11 cellular contexts compared by ENCODE assay signal in genomic region chr19:10694706-10695105, GRCh38. TPM values are rescaled to one million over a fixed set of nuclear protein-coding genes. Genes with fewer than 3 reads are reported as not detected.
DNase-seq lines count a peak whose midpoint lies in the region; ATAC-seq and TF ChIP-seq lines count a peak whose summit lies in the region.
"Had no signal": no experiment of that assay in that cellular context is flagged by ENCODE, and none has a peak within 500 bp of the region (broad histone marks: within the 10 kb centered on the region; RNA-seq: fewer than 3 reads in every experiment).

No MANE protein-coding gene starts in this region.

- H3K4me1 ChIP-seq in GM23338 (ENCODE audit: insufficient read depth) (peaks cover 5% of the 10 kb centered on the region; the same call in 1 of the 2 replicates), mesodermal cell (ENCODE audit: control insufficient read depth, insufficient read depth, low read length, poor library complexity, severe bottlenecking) (peaks cover 4% of the 10 kb centered on the region)

- CTCF ChIA-PET in GM10248 (lab: Yijun Ruan, JAX), result interaction anchor here (1.3 to 10.1 kb wide), 4 partner anchors 50 to 211 kb away, joined by 3 to 161 read pairs (median 6); no protein-coding TSS in a partner anchor

- 77 to 85% methylated on average over 6 to 7 of the region's 9 CpGs for WGBS in mesodermal cell (ENCODE audit: insufficient coverage in 2 of 2), 2 experiments

- peaks cover 34% of the 10 kb centered on the region for H4K20me1 ChIP-seq in GM23338 (replicated peaks; ENCODE audit: insufficient read depth)

- POLR2A ChIA-PET in GM10248 (lab: Yijun Ruan, JAX), result no interaction called here

- H3K36me3 Mint-ChIP-seq in GM23338 (ENCODE audit: low read depth), result peaks cover 34% of the 10 kb centered on the region

- H3K27me3 ChIP-seq in GM23338 (ENCODE audit: insufficient read depth), result no peaks in the 10 kb centered on the region

- no peaks in the 10 kb centered on the region for H3K9me3 ChIP-seq in mesodermal cell (ENCODE audit: control insufficient read depth, low read length)

- peaks cover 4% of the 10 kb centered on the region; the same call in 1 of the 2 replicates for H3K79me2 ChIP-seq in GM23338 (replicated peaks; ENCODE audit: insufficient read depth)

- H3K4me3 ChIP-seq in GM23338 (no peak overlapping the region; the same call in 1 of the 2 replicates), mesodermal cell (ENCODE audit: extremely low read depth, insufficient read depth, low read length, poor library complexity, severe bottlenecking) (no peak overlapping the region)

- H3K27me3 Mint-ChIP-seq in GM23338 (ENCODE audit: insufficient read depth, low read depth, poor library complexity), result peaks cover 32% of the 10 kb centered on the region
- H3K27me3 Mint-ChIP-seq: B cell had no signal

- H3K4me1 Mint-ChIP-seq in GM23338, result peaks cover 20% of the 10 kb centered on the region

- DNase-seq in SHP77 (lab: John Stamatoyannopoulos, UW) (peak; percentile 45 to 64), SHP77 treated with DMSO at 0.1 percent for 48 hours (lab: John Stamatoyannopoulos, UW) (no peak), GM23338 (ENCODE audit: low spot score) (no peak), GM10248 (ENCODE audit: extremely low spot score) (no peak), pons (ENCODE audit: low spot score) (no peak), left ventricle myocardium superior (no peak)
- DNase-seq: NCI-H226 had no signal

- H3K36me3 ChIP-seq in GM23338 (ENCODE audit: insufficient read depth) (peaks cover 25% of the 10 kb centered on the region), mesodermal cell (ENCODE audit: control insufficient read depth, insufficient read depth, low read length) (peaks cover 33% of the 10 kb centered on the region)

- H3K4me2 ChIP-seq in GM23338, result peak overlapping the region; percentile 79

- intact Hi-C loops in left ventricle myocardium superior (cut with micrococcal nuclease), result no loop called here

- TF ChIP-seq CTCF in GM23338 (conservative IDR thresholded peaks at IDR 0.05; ENCODE audit: low read depth in 2 of 2) (no peak), GM10248 (IDR thresholded peaks at IDR 0.05; ENCODE audit: control extremely low read depth, extremely low read depth, low read depth, missing control alignments) (no peak)

- H3F3A ChIP-seq in GM23338 (replicated peaks; ENCODE audit: low read depth), result peaks cover 51% of the 10 kb centered on the region

- peak overlapping the region; percentile 63; the same call in 2 of the 3 replicates for H3K4me3 Mint-ChIP-seq in GM23338

- H3K9me3 Mint-ChIP-seq in GM23338, result no peaks in the 10 kb centered on the region; the same call in none of the 3 replicates

- peak overlapping the region; percentile 89 for H3K27ac ChIP-seq in GM23338 (ENCODE audit: low read depth)
- peak overlapping the region; percentile 57 for H3K27ac ChIP-seq in mesodermal cell (ENCODE audit: low read depth, low read length, severe bottlenecking)
- H3K27ac ChIP-seq: KMS-11 had no signal

- no peaks in the 10 kb centered on the region for H3K9me2 ChIP-seq in GM23338 (ENCODE audit: insufficient read depth)

- ATAC-seq in GM23338 (no peak), SK-N-SH treated with all-trans-retinoic acid at 6 μM for 48 hours (peak; percentile 3), left ventricle myocardium superior (no peak)

- H3K27ac Mint-ChIP-seq in GM23338, result peak overlapping the region; percentile 90

- no peak overlapping the region for H2AFZ ChIP-seq in GM23338

TF ChIP-seq in GM23338, 12 proteins besides CTCF, POLR2A, EP300 and RAD21 (continues in another document):
- no peak for TF ChIP-seq NANOG (IDR thresholded peaks at IDR 0.05; ENCODE audit: borderline replicate concordance)
- TF ChIP-seq EZH2phosphoT487 (IDR thresholded peaks at IDR 0.05; ENCODE audit: unreplicated experiment), result no peak
- no peak for TF ChIP-seq POLR2AphosphoS5 (IDR thresholded peaks at IDR 0.05; ENCODE audit: low read depth)
- TF ChIP-seq ETS1 (IDR thresholded peaks at IDR 0.05), result no peak
- no peak for TF ChIP-seq STAT1 (IDR thresholded peaks at IDR 0.05; ENCODE audit: unreplicated experiment)
- no peak for TF ChIP-seq ZNF331 (CRISPR knock-in tag; IDR thresholded peaks at IDR 0.05; ENCODE audit: low read depth)
- no peak for TF ChIP-seq CREB1 (CRISPR knock-in tag; IDR thresholded peaks at IDR 0.05; ENCODE audit: low read depth)
- no peak for TF ChIP-seq JUNB (IDR thresholded peaks at IDR 0.05; ENCODE audit: unreplicated experiment)
- TF ChIP-seq ZNF114 (CRISPR knock-in tag; IDR thresholded peaks at IDR 0.05), result no peak

TF ChIP-seq in SK-N-SH treated with all-trans-retinoic acid at 6 μM for 48 hours, 23 proteins besides CTCF, POLR2A, EP300 and RAD21 (continues in another document):
- TF ChIP-seq, protein P1, sequence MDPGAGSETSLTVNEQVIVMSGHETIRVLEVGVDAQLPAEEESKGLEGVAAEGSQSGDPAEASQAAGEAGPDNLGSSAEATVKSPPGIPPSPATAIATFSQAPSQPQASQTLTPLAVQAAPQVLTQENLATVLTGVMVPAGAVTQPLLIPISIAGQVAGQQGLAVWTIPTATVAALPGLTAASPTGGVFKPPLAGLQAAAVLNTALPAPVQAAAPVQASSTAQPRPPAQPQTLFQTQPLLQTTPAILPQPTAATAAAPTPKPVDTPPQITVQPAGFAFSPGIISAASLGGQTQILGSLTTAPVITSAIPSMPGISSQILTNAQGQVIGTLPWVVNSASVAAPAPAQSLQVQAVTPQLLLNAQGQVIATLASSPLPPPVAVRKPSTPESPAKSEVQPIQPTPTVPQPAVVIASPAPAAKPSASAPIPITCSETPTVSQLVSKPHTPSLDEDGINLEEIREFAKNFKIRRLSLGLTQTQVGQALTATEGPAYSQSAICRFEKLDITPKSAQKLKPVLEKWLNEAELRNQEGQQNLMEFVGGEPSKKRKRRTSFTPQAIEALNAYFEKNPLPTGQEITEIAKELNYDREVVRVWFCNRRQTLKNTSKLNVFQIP (CRISPR knock-in tag; IDR thresholded peaks at IDR 0.05; ENCODE audit: borderline replicate concordance, low read depth), result no peak
- TF ChIP-seq CSDC2 (CRISPR knock-in tag; IDR thresholded peaks at IDR 0.05), result no peak
- TF ChIP-seq ZNF565 (CRISPR knock-in tag; conservative IDR thresholded peaks at IDR 0.05; ENCODE audit: low read depth), result no peak
- no peak for TF ChIP-seq ZC3H10 (CRISPR knock-in tag; IDR thresholded peaks at IDR 0.05)
- no peak for TF ChIP-seq ZFP30 (CRISPR knock-in tag; IDR thresholded peaks at IDR 0.05)
- TF ChIP-seq TOX (CRISPR knock-in tag; IDR thresholded peaks at IDR 0.05; ENCODE audit: borderline replicate concordance), result no peak
- no peak for TF ChIP-seq RARB (CRISPR knock-in tag; IDR thresholded peaks at IDR 0.05)
- TF ChIP-seq ZNF8 (CRISPR knock-in tag; IDR thresholded peaks at IDR 0.05), result no peak
- no peak for TF ChIP-seq SNAI2 (CRISPR knock-in tag; IDR thresholded peaks at IDR 0.05)
- TF ChIP-seq, protein P2, sequence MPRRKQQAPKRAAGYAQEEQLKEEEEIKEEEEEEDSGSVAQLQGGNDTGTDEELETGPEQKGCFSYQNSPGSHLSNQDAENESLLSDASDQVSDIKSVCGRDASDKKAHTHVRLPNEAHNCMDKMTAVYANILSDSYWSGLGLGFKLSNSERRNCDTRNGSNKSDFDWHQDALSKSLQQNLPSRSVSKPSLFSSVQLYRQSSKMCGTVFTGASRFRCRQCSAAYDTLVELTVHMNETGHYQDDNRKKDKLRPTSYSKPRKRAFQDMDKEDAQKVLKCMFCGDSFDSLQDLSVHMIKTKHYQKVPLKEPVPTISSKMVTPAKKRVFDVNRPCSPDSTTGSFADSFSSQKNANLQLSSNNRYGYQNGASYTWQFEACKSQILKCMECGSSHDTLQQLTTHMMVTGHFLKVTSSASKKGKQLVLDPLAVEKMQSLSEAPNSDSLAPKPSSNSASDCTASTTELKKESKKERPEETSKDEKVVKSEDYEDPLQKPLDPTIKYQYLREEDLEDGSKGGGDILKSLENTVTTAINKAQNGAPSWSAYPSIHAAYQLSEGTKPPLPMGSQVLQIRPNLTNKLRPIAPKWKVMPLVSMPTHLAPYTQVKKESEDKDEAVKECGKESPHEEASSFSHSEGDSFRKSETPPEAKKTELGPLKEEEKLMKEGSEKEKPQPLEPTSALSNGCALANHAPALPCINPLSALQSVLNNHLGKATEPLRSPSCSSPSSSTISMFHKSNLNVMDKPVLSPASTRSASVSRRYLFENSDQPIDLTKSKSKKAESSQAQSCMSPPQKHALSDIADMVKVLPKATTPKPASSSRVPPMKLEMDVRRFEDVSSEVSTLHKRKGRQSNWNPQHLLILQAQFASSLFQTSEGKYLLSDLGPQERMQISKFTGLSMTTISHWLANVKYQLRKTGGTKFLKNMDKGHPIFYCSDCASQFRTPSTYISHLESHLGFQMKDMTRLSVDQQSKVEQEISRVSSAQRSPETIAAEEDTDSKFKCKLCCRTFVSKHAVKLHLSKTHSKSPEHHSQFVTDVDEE (CRISPR knock-in tag; IDR thresholded peaks at IDR 0.05), result no peak
- no peak for TF ChIP-seq ZNF70 (CRISPR knock-in tag; IDR thresholded peaks at IDR 0.05)
- no peak for TF ChIP-seq ESRRG (CRISPR knock-in tag; IDR thresholded peaks at IDR 0.05)
- TF ChIP-seq, protein P3, sequence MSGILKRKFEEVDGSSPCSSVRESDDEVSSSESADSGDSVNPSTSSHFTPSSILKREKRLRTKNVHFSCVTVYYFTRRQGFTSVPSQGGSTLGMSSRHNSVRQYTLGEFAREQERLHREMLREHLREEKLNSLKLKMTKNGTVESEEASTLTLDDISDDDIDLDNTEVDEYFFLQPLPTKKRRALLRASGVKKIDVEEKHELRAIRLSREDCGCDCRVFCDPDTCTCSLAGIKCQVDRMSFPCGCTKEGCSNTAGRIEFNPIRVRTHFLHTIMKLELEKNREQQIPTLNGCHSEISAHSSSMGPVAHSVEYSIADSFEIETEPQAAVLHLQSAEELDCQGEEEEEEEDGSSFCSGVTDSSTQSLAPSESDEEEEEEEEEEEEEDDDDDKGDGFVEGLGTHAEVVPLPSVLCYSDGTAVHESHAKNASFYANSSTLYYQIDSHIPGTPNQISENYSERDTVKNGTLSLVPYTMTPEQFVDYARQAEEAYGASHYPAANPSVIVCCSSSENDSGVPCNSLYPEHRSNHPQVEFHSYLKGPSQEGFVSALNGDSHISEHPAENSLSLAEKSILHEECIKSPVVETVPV (CRISPR knock-in tag; IDR thresholded peaks at IDR 0.05), result no peak

RNA-seq across cellular contexts. Expression of gene QTRT1, which starts 6.5 kb away (rescaled TPM):
- 54.5 and 61.2 TPM in 2 replicates for total RNA-seq in GM23338 (2014; rRNA removed; shearing (Covaris generic))
- polyA plus RNA-seq in GM23338 (2016; fragmentation: Nextera tagmentation; extraction: Ambion mirVana), result 77.4 and 83.5 TPM in 2 replicates
- 21.9 TPM for polyA plus RNA-seq in mesodermal cell (2013, experiment 1 of 2)
- polyA plus RNA-seq in mesodermal cell (2013, experiment 2 of 2), result 14.1 TPM
- 29.1 TPM for total RNA-seq in left ventricle myocardium superior

RNA-seq across cellular contexts. Expression of gene DNM2, which starts 23.2 kb away (rescaled TPM):
- total RNA-seq in GM23338 (2014; rRNA removed; shearing (Covaris generic)), result 107 and 138 TPM in 2 replicates
- 40.0 and 40.7 TPM in 2 replicates for polyA plus RNA-seq in GM23338 (2016; fragmentation: Nextera tagmentation; extraction: Ambion mirVana)
- 99.8 TPM for polyA plus RNA-seq in mesodermal cell (2013, experiment 1 of 2)
- polyA plus RNA-seq in mesodermal cell (2013, experiment 2 of 2), result 90.0 TPM
- 201 TPM for total RNA-seq in left ventricle myocardium superior

RNA-seq across cellular contexts. Expression of gene ILF3, which starts 40.6 kb away (rescaled TPM):
- 544 and 573 TPM in 2 replicates for total RNA-seq in GM23338 (2014; rRNA removed; shearing (Covaris generic))
- polyA plus RNA-seq in GM23338 (2016; fragmentation: Nextera tagmentation; extraction: Ambion mirVana), result 616 and 625 TPM in 2 replicates
- polyA plus RNA-seq in mesodermal cell (2013, experiment 1 of 2), result 241 TPM
- polyA plus RNA-seq in mesodermal cell (2013, experiment 2 of 2), result 216 TPM
- 118 TPM for total RNA-seq in left ventricle myocardium superior

Comparison
In these comparisons a context has a peak if more than half of its experiments do, and no peak if none do; other contexts are left out.
1. DNase-seq: peak in SHP77 (2 of 2); none in SHP77 treated with DMSO at 0.1 percent for 48 hours (single experiment), GM23338 (single experiment), GM10248 (single experiment), pons (single experiment) and left ventricle myocardium superior (single experiment).